16 cellular contexts compared by ENCODE assay signal in genomic region chr3:129783470-129783869, GRCh38.
DNase-seq lines count a peak whose midpoint lies in the region; ATAC-seq, FAIRE-seq and TF ChIP-seq lines count a peak whose summit lies in the region.
"Had no signal": no experiment of that assay in that cellular context is flagged by ENCODE, and none has a peak within 500 bp of the region (broad histone marks: within the 10 kb centered on the region; RNA-seq: fewer than 3 reads in every experiment).

No MANE protein-coding gene starts in this region.

- H3K4me2 ChIP-seq in Karpas-422 (ENCODE audit: low read depth, low read length, poor library complexity, severe bottlenecking) (no peak overlapping the region), HepG2 (ENCODE audit: low read depth, low read length) (no peak overlapping the region)

- TF ChIP-seq EP300 in HepG2 (IDR thresholded peaks at IDR 0.05; ENCODE audit: low read depth in 2 of 2, low read length in 2 of 2) (no peak), HepG2 (CRISPR knock-in tag; IDR thresholded peaks at IDR 0.05; ENCODE audit: borderline replicate concordance) (no peak)

- in situ Hi-C loops in HepG2 (cut with HindIII; ENCODE audit: extremely low pct_ligation_motif_present, low pct_unique_long_range_greater_than_20kb), result no loop called here

- TF ChIP-seq CTCF in left ventricle myocardium inferior (IDR thresholded peaks at IDR 0.05; ENCODE audit: borderline replicate concordance), result no peak
- TF ChIP-seq CTCF in BE2C (IDR thresholded peaks at IDR 0.05; ENCODE audit: low read depth, low read length), result no peak
- no peak for TF ChIP-seq CTCF in HepG2 (CRISPR knock-in tag; IDR thresholded peaks at IDR 0.05)

- DNase-seq in left ventricle myocardium inferior (no peak), right cardiac atrium (no peak), Karpas-422 (no peak), dermis blood vessel endothelial cell (peak; percentile 2), BE2C (no peak), DMS53 (lab: John Stamatoyannopoulos, UW) (no peak), HepG2 (ENCODE audit: low spot score) (no peak), HPDE6-E6E7 (ENCODE audit: extremely low spot score) (no peak)
- DNase-seq: 8988T, COR-L47, NCI-H187, NCI-H226, NCI-H524 treated with DMSO at 0.1 percent for 48 hours, Peyer's patch, Right ventricle myocardium superior had no signal

- POLR2A ChIA-PET in HepG2 (lab: Yijun Ruan, JAX), result no interaction called here

- no TSS peak for BruUV-seq in HepG2 (replicated peaks; lab: Mats Ljungman, UMichigan)

- intact Hi-C loops in left ventricle myocardium inferior (cut with micrococcal nuclease), result no loop called here
- intact Hi-C loops in right cardiac atrium (cut with DNase I), result no loop called here
- intact Hi-C loops in HepG2 (cut with micrococcal nuclease; ENCODE audit: unreplicated experiment), result no loop called here

- 78% methylated on average over 1 of the region's 1 CpG for WGBS in right cardiac atrium
- 98% methylated on average over 1 of the region's 1 CpG for WGBS in HepG2 (ENCODE audit: low lambda C conversion rate)

- H3K9me3 ChIP-seq in left ventricle myocardium inferior (replicated peaks) (no peaks in the 10 kb centered on the region), right cardiac atrium (ENCODE audit: control insufficient read depth, low read length) (no peaks in the 10 kb centered on the region), Karpas-422 (ENCODE audit: low read length) (no peaks in the 10 kb centered on the region), BE2C (no peaks in the 10 kb centered on the region), HepG2 (ENCODE audit: low read length) (no peaks in the 10 kb centered on the region)
- H3K9me3 ChIP-seq: Peyer's patch had no signal

- peaks cover 96% of the 10 kb centered on the region for H3K79me2 ChIP-seq in Karpas-422 (ENCODE audit: low read length)
- H3K79me2 ChIP-seq in HepG2 (ENCODE audit: insufficient read depth, low read length), result no peaks in the 10 kb centered on the region

- H3K36me3 ChIP-seq in left ventricle myocardium inferior, result no peaks in the 10 kb centered on the region
- H3K36me3 ChIP-seq in Karpas-422 (ENCODE audit: insufficient read depth, low read length), result no peaks in the 10 kb centered on the region
- H3K36me3 ChIP-seq in BE2C, result no peaks in the 10 kb centered on the region
- no peaks in the 10 kb centered on the region for H3K36me3 ChIP-seq in HepG2 (replicated peaks in 1 of 2; ENCODE audit: control insufficient read depth in 1 of 2, insufficient read depth in 2 of 2, low read length in 2 of 2)
- H3K36me3 ChIP-seq: Peyer's patch had no signal

- H3K9ac ChIP-seq in Karpas-422 (ENCODE audit: low read length) (no peak overlapping the region), HepG2 (ENCODE audit: insufficient read depth, low read depth, low read length) (no peak overlapping the region)

- H2AFZ ChIP-seq in Karpas-422 (ENCODE audit: low read length), result no peak overlapping the region
- H2AFZ ChIP-seq in HepG2 (ENCODE audit: low read length), result no peak overlapping the region

- ATAC-seq in right cardiac atrium, result no peak
- ATAC-seq in HepG2, result no peak

- no peaks in the 10 kb centered on the region for H4K20me1 ChIP-seq in Karpas-422 (ENCODE audit: insufficient read depth, low read depth, low read length)
- no peaks in the 10 kb centered on the region for H4K20me1 ChIP-seq in HepG2 (ENCODE audit: insufficient read depth, low read length)

- H3K27me3 ChIP-seq in left ventricle myocardium inferior (ENCODE audit: low read depth), result no peaks in the 10 kb centered on the region
- H3K27me3 ChIP-seq in right cardiac atrium (ENCODE audit: control insufficient read depth, insufficient read depth), result no peaks in the 10 kb centered on the region
- no peaks in the 10 kb centered on the region for H3K27me3 ChIP-seq in Karpas-422 (ENCODE audit: low read length)
- H3K27me3 ChIP-seq in BE2C, result no peaks in the 10 kb centered on the region
- no peaks in the 10 kb centered on the region for H3K27me3 ChIP-seq in HepG2 (ENCODE audit: control insufficient read depth in 1 of 2, insufficient read depth in 2 of 2, low read length in 2 of 2)
- H3K27me3 ChIP-seq: Peyer's patch had no signal

- TF ChIP-seq RAD21 in HepG2 (CRISPR knock-in tag; IDR thresholded peaks at IDR 0.05), result no peak

- H3K4me1 ChIP-seq in left ventricle myocardium inferior, result peaks cover 19% of the 10 kb centered on the region
- H3K4me1 ChIP-seq in right cardiac atrium (ENCODE audit: control insufficient read depth, insufficient read depth, low read length), result no peaks in the 10 kb centered on the region
- H3K4me1 ChIP-seq in Karpas-422 (ENCODE audit: low read length), result peaks cover 43% of the 10 kb centered on the region
- no peaks in the 10 kb centered on the region for H3K4me1 ChIP-seq in BE2C
- no peaks in the 10 kb centered on the region for H3K4me1 ChIP-seq in HepG2 (ENCODE audit: insufficient read depth, low read length)
- H3K4me1 ChIP-seq: Peyer's patch had no signal

- H3K4me3 ChIP-seq in left ventricle myocardium inferior (no peak overlapping the region), right cardiac atrium (ENCODE audit: low read length) (no peak overlapping the region), Karpas-422 (ENCODE audit: low read length) (no peak overlapping the region), BE2C (ENCODE audit: low read depth, low read length) (no peak overlapping the region), HepG2 (replicated peaks in 1 of 3; ENCODE audit: insufficient read depth in 1 of 3, low read depth in 2 of 3, low read length in 3 of 3) (no peak overlapping the region)
- H3K4me3 ChIP-seq: Peyer's patch had no signal

- peak overlapping the region; percentile 0 for H3K27ac ChIP-seq in left ventricle myocardium inferior (replicated peaks)
- no peak overlapping the region for H3K27ac ChIP-seq in right cardiac atrium (ENCODE audit: low read length)
- peak overlapping the region; percentile 30; the same call in 1 of the 2 replicates for H3K27ac ChIP-seq in Karpas-422 (ENCODE audit: low read length)
- no peak overlapping the region for H3K27ac ChIP-seq in HepG2 (ENCODE audit: extremely low read length, insufficient read depth, low read length)
- H3K27ac ChIP-seq: Peyer's patch had no signal

- no peak for FAIRE-seq in HepG2 (lab: Jason Lieb, UNC)
- FAIRE-seq: H1 had no signal

- H3K9me2 ChIP-seq in Karpas-422 (replicated peaks; ENCODE audit: insufficient read depth, low read length), result no peaks in the 10 kb centered on the region

- TF ChIP-seq POLR2A in HepG2 (IDR thresholded peaks at IDR 0.05; ENCODE audit: insufficient read depth in 1 of 2, low read depth in 2 of 2, low read length in 2 of 2), result no peak

- CTCF ChIA-PET in HepG2 (lab: Yijun Ruan, JAX; ENCODE audit: low intra/inter-chr PET ratio, low total read pairs), result no interaction called here

TF ChIP-seq in HepG2, 621 proteins besides CTCF, POLR2A, EP300 and RAD21:
- TF ChIP-seq DPF2 (CRISPR knock-in tag; IDR thresholded peaks at IDR 0.05; ENCODE audit: borderline replicate concordance, low read depth) (no peak), ZSCAN9 (CRISPR knock-in tag; IDR thresholded peaks at IDR 0.05; ENCODE audit: borderline replicate concordance) (no peak), ELF1 (CRISPR knock-in tag; IDR thresholded peaks at IDR 0.05) (no peak), RFXAP (CRISPR knock-in tag; IDR thresholded peaks at IDR 0.05; ENCODE audit: borderline replicate concordance) (no peak), TRIM24 (CRISPR knock-in tag; IDR thresholded peaks at IDR 0.05) (no peak)
- TF ChIP-seq, protein P1, sequence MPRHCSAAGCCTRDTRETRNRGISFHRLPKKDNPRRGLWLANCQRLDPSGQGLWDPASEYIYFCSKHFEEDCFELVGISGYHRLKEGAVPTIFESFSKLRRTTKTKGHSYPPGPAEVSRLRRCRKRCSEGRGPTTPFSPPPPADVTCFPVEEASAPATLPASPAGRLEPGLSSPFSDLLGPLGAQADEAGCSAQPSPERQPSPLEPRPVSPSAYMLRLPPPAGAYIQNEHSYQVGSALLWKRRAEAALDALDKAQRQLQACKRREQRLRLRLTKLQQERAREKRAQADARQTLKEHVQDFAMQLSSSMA (CRISPR knock-in tag; IDR thresholded peaks at IDR 0.05), result no peak

Comparison
In these comparisons a context has a peak if more than half of its experiments do, and no peak if none do; other contexts are left out.
1. H3K27ac ChIP-seq: peak in left ventricle myocardium inferior (single experiment) and Karpas-422 (single experiment); none in right cardiac atrium (single experiment) and HepG2 (single experiment).